Comparison of ENCODE assay signal across 8 cellular contexts in the genomic region with DNA sequence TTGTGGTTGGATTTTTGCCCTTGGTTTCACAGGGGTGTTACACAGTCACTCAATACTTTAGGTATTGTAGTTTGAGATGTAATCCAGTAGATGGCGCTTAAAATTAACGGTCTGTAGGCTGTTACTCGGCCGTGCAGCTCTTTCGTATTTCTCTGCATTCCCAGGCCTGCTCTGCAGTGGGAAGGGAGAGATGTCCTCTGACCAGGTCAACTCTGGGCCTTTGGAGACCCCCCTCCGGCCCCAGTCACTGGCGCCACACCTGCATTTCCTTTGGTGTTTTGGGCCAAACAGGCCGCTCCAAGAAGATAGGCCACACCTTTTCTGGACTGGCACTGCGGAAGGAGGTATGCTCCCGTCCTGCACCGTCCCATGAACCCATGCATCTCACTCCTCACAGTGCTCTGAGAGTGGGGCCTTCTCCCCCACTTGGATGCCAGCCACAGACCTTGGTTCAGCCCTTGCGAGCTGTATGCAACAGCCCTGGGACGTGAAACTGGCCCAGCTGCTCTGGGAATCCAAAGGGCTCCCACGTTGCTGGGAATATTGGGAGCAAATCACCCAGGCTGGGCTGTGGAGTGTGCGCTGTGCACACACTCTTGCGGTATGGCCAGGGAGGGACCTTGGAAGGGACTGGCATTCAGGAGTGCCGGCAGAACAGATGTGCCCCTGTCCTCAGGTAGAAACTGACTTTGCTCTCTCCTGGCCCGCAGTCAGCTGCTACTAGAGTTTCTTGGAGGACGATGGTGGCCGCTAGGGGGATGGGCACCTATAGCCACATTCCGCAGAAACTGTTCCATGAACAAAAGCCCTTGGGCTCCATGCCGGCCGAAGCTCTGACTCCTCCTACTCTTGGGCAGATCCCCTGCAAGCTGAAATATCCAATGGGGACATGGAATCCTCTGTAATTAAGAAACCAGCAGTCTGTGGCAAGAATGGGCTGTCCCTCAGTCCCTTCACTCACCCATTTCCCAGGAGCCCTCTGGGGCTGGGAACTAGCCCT.
DNase-seq lines count a peak whose midpoint lies in the region; ATAC-seq and TF ChIP-seq lines count a peak whose summit lies in the region.

No MANE protein-coding gene starts in this region.

- peak; percentile 98 for ATAC-seq in GM19035 (IDR thresholded peaks at IDR 0.05; ENCODE audit: unreplicated experiment)
- peak; percentile 67 for ATAC-seq in HG03135 (IDR thresholded peaks at IDR 0.05; ENCODE audit: unreplicated experiment)

- no peaks in the 10 kb centered on the region for H3K9me3 ChIP-seq in mesodermal cell (ENCODE audit: control insufficient read depth, low read length)

- peak overlapping the region; percentile 70 for H3K27ac ChIP-seq in mesodermal cell (ENCODE audit: low read depth, low read length, severe bottlenecking)

- peak; percentile 56 for TF ChIP-seq CTCF in choroid plexus epithelial cell (conservative IDR thresholded peaks at IDR 0.05; ENCODE audit: low read depth, low read length)

- no peaks in the 10 kb centered on the region for H3K4me1 ChIP-seq in mesodermal cell (ENCODE audit: control insufficient read depth, insufficient read depth, low read length, poor library complexity, severe bottlenecking)

- H3K4me3 ChIP-seq in choroid plexus epithelial cell (ENCODE audit: low read depth, low read length) (no peak overlapping the region), mesodermal cell (ENCODE audit: extremely low read depth, insufficient read depth, low read length, poor library complexity, severe bottlenecking) (no peak overlapping the region)

- H3K36me3 ChIP-seq in mesodermal cell (ENCODE audit: control insufficient read depth, insufficient read depth, low read length), result no peaks in the 10 kb centered on the region

- DNase-seq in Ammon's horn (ENCODE audit: low spot score), result peak; percentile 50
- peak; percentile 48 for DNase-seq in NCI-H69 (lab: John Stamatoyannopoulos, UW)
- DNase-seq in choroid plexus epithelial cell (ENCODE audit: low read depth), result peak; percentile 51
- no peak for DNase-seq in activated T-cell treated with anti-CD3 and anti-CD28 coated beads, Interleukin-2, amount 50 U/mL, for 48 hours
- no peak for DNase-seq in stimulated activated CD4-positive, alpha-beta T cell treated with anti-CD3 and anti-CD28 coated beads, Interleukin-4, amount 100 ng/mL, for 4 hours

- WGBS in mesodermal cell (ENCODE audit: insufficient coverage in 2 of 2), 2 experiments, result 67 to 81% methylated on average over 15 to 23 of the region's 23 CpGs

Comparison
In these comparisons a context has a peak if more than half of its experiments do, and no peak if none do; other contexts are left out.
1. DNase-seq: peak in Ammon's horn (single experiment), NCI-H69 (single experiment) and choroid plexus epithelial cell (single experiment); none in activated T-cell treated with anti-CD3 and anti-CD28 coated beads, Interleukin-2, amount 50 U/mL, for 48 hours (0 of 2) and stimulated activated CD4-positive, alpha-beta T cell treated with anti-CD3 and anti-CD28 coated beads, Interleukin-4, amount 100 ng/mL, for 4 hours (0 of 2).